Comparison of ENCODE assay signal across 24 cellular contexts in genomic region chr3:41131224-41131623, GRCh38.
DNase-seq lines count a peak whose midpoint lies in the region; ATAC-seq and TF ChIP-seq lines count a peak whose summit lies in the region.
"Had no signal": no experiment of that assay in that cellular context is flagged by ENCODE, and none has a peak within 500 bp of the region (broad histone marks: within the 10 kb centered on the region; RNA-seq: fewer than 3 reads in every experiment).

No MANE protein-coding gene starts in this region.

- TF ChIP-seq CTCF in HFFc6 (IDR thresholded peaks at IDR 0.05) (no peak), coronary artery (IDR thresholded peaks at IDR 0.05) (no peak), GM13977 (IDR thresholded peaks at IDR 0.05; ENCODE audit: extremely low read depth, insufficient read depth, missing control alignments) (no peak)

- H3K4me3 Mint-ChIP-seq in HFFc6 = no peak overlapping the region
- H3K4me3 Mint-ChIP-seq: activated B cell treated with CpG ODN at 0.5 μM for 24 hours; stimulated activated effector memory CD8-positive, alpha-beta T cell treated with anti-CD3 and anti-CD28 coated beads, Interleukin-12 subunit alpha, Interleukin-12 subunit beta, amount 100 ng/mL, for 72 hours had no signal

- H3K4me1 Mint-ChIP-seq in HFFc6 (ENCODE audit: low read depth) = no peaks in the 10 kb centered on the region
- H3K4me1 Mint-ChIP-seq: activated B cell treated with CpG ODN at 0.5 μM for 24 hours; stimulated activated effector memory CD8-positive, alpha-beta T cell treated with anti-CD3 and anti-CD28 coated beads, Interleukin-12 subunit alpha, Interleukin-12 subunit beta, amount 100 ng/mL, for 72 hours had no signal

- in situ Hi-C loops in GM13977 (cut with MboI; ENCODE audit: low pct_unique_long_range_greater_than_20kb, low sequenced_read_pairs, unreplicated experiment) = no loop called here

- H3K27ac Mint-ChIP-seq in HFFc6 = no peak overlapping the region
- H3K27ac Mint-ChIP-seq: activated B cell treated with CpG ODN at 0.5 μM for 24 hours; stimulated activated effector memory CD8-positive, alpha-beta T cell treated with anti-CD3 and anti-CD28 coated beads, Interleukin-12 subunit alpha, Interleukin-12 subunit beta, amount 100 ng/mL, for 72 hours had no signal

- H3K27me3 Mint-ChIP-seq in HFFc6 (ENCODE audit: insufficient read depth) = peaks cover 8% of the 10 kb centered on the region; the same call in 1 of the 2 replicates

- H3K9me3 Mint-ChIP-seq in HFFc6 = peaks cover 20% of the 10 kb centered on the region; the same call in 1 of the 2 replicates

- no peak overlapping the region for H3K27ac ChIP-seq in coronary artery
- H3K27ac ChIP-seq: C4-2B, heart right ventricle, neutrophil, psoas muscle had no signal

- peak; percentile 25 for DNase-seq in HFFc6
- peak; percentile 85 for DNase-seq in T1000 (lab: John Stamatoyannopoulos, UW)
- DNase-seq in coronary artery (ENCODE audit: low spot score) = peak; percentile 31
- peak; percentile 51 for DNase-seq in non-pigmented ciliary epithelial cell (ENCODE audit: low read depth)
- no peak for DNase-seq in DMS 273 treated with DMSO at 0.1 percent for 48 hours (lab: John Stamatoyannopoulos, UW)
- DNase-seq in hepatic stellate cell (ENCODE audit: low spot score) = no peak
- DNase-seq in GM13977 (ENCODE audit: low spot score) = no peak
- DNase-seq: activated B cell treated with CpG ODN at 0.5 μM for 24 hours; activated CD4-positive, alpha-beta T cell treated with anti-CD3 and anti-CD28 coated beads, Interleukin-2, amount 50 U/mL, for 48 hours; activated effector memory CD4-positive, alpha-beta T cell treated with anti-CD3 and anti-CD28 coated beads, Interleukin-2, amount 50 U/mL, for 16 hours; dermis blood vessel endothelial cell; GDM1; GOT3; heart right ventricle; NCI-H2081; NCI-H510A; psoas muscle; stimulated activated CD4-positive, alpha-beta T cell treated with anti-CD3 and anti-CD28 coated beads, Interleukin-1b, Interleukin-23, amount 100 ng/mL, for 48 hours had no signal

- no peaks in the 10 kb centered on the region for H3K36me3 Mint-ChIP-seq in HFFc6 (ENCODE audit: low read depth)
- H3K36me3 Mint-ChIP-seq: stimulated activated effector memory CD8-positive, alpha-beta T cell treated with anti-CD3 and anti-CD28 coated beads, Interleukin-12 subunit alpha, Interleukin-12 subunit beta, amount 100 ng/mL, for 72 hours had no signal

- no peak overlapping the region for H3K4me3 ChIP-seq in coronary artery
- H3K4me3 ChIP-seq: heart right ventricle, lung, psoas muscle had no signal

- ATAC-seq in HG03432 (IDR thresholded peaks at IDR 0.05; ENCODE audit: unreplicated experiment) = no peak
- ATAC-seq: heart right ventricle; psoas muscle; SK-N-SH treated with all-trans-retinoic acid at 6 μM for 48 hours; stimulated activated effector memory CD8-positive, alpha-beta T cell treated with anti-CD3 and anti-CD28 coated beads, Interleukin-12 subunit alpha, Interleukin-12 subunit beta, amount 100 ng/mL, for 72 hours had no signal

Comparison
In these comparisons a context has a peak if more than half of its experiments do, and no peak if none do; other contexts are left out.
1. DNase-seq: peak in HFFc6 (single experiment), T1000 (single experiment), coronary artery (single experiment) and non-pigmented ciliary epithelial cell (single experiment); none in DMS 273 treated with DMSO at 0.1 percent for 48 hours (single experiment), hepatic stellate cell (single experiment) and GM13977 (single experiment).